ENCODE assay signal across 1 cellular context in genomic region chr6:93182933-93183479, GRCh38.
TF ChIP-seq lines count a peak whose summit lies in the region.

No MANE protein-coding gene starts in this region.

TF ChIP-seq in HepG2, 621 proteins besides CTCF, POLR2A, EP300 and RAD21:
- TF ChIP-seq ZFX (CRISPR knock-in tag; IDR thresholded peaks at IDR 0.05; ENCODE audit: low read depth): no peak
- TF ChIP-seq ATF7 (IDR thresholded peaks at IDR 0.05): peak; percentile 35
- no peak for TF ChIP-seq ATF7 (CRISPR knock-in tag; IDR thresholded peaks at IDR 0.05)
